8 cellular contexts compared by ENCODE assay signal in the genomic region with DNA sequence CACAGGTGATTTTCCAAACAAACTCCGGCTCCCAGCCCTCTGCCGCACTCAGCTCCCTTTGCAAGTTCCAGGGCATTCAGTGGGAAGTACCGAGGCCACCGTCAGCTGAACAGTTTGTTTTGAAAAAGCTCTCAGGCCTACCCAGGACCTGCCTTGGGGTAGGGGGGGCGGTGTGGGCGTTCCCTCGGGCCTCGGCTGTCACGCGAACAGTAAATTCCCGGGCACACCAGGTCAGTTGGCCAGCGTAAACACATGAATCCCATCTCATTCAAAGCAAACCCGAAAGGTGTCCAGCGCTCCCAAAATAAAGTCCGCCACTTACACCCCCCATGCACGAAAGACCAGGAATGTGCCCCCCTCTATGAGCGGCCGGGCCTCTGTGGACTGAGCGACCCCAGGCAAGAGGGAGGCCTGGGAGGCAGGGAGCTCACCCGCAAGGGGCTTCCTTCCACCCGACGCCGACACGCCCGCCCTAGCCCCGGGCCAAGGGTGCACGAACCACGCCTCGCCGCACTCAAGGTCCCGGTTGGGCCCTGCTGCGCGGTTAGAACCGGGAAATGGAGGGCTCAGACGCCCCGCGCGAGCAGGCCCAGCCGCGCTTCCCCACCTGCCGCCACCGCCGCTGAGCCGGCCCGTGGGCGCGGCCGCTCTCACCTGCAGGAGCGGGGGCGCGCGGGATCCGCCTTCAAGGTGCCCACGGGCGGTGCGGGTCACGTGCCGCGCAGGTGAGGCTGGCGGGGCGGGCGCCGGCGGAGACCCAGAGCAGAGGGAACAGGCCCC. TPM values are rescaled to one million over a fixed set of nuclear protein-coding genes. Genes with fewer than 3 reads are reported as not detected.
DNase-seq lines count a peak whose midpoint lies in the region; ATAC-seq and TF ChIP-seq lines count a peak whose summit lies in the region.

A gene with protein sequence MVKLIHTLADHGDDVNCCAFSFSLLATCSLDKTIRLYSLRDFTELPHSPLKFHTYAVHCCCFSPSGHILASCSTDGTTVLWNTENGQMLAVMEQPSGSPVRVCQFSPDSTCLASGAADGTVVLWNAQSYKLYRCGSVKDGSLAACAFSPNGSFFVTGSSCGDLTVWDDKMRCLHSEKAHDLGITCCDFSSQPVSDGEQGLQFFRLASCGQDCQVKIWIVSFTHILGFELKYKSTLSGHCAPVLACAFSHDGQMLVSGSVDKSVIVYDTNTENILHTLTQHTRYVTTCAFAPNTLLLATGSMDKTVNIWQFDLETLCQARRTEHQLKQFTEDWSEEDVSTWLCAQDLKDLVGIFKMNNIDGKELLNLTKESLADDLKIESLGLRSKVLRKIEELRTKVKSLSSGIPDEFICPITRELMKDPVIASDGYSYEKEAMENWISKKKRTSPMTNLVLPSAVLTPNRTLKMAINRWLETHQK (minus strand): TSS at position 775 of the 780 bp plus-strand sequence. CDS start 3,634 bp downstream, outside the sequence.

- no peak for TF ChIP-seq POLR2A in esophagus muscularis mucosa (IDR thresholded peaks at IDR 0.05; ENCODE audit: low read depth)

- H3K4me3 ChIP-seq in esophagus muscularis mucosa, result peak within 1 kb of the TSS; percentile 87 to 99 (median 96)
- H3K4me3 ChIP-seq in muscle layer of colon (ENCODE audit: low read depth in 1 of 2, low read length in 2 of 2), result peak within 1 kb of the TSS; percentile 82 to 88

- H3K36me3 ChIP-seq in esophagus muscularis mucosa (peaks cover 0 to 12% (median 8%) of the 10 kb centered on the region in 4 donors), muscle layer of colon (ENCODE audit: insufficient read depth, low read length) (no peaks in the 10 kb centered on the region)

- H3K27me3 ChIP-seq in esophagus muscularis mucosa (no peaks in the 10 kb centered on the region), muscle layer of colon (ENCODE audit: control insufficient read depth in 1 of 2, insufficient read depth in 2 of 2, low read length in 2 of 2) (no peaks in the 10 kb centered on the region)

- H3K4me1 ChIP-seq in esophagus muscularis mucosa (peaks cover 9 to 29% (median 24%) of the 10 kb centered on the region in 4 donors), muscle layer of colon (ENCODE audit: insufficient read depth, low read length) (peaks cover 13% of the 10 kb centered on the region)

- H3K27ac ChIP-seq in esophagus muscularis mucosa (replicated peaks in 1 of 4), result peak within 1 kb of the TSS; percentile 86 to 94 (median 90)
- H3K27ac ChIP-seq in muscle layer of colon (ENCODE audit: low read depth, low read length), result peak within 1 kb of the TSS; percentile 80
- peak within 1 kb of the TSS; percentile 85 for H3K27ac ChIP-seq in temporal lobe (ENCODE audit: low read depth, low read length)

- H3K9me3 ChIP-seq in esophagus muscularis mucosa (no peaks in the 10 kb centered on the region), muscle layer of colon (ENCODE audit: low read length) (no peaks in the 10 kb centered on the region)

- peak within 1 kb of the TSS; percentile 74 for H3K9ac ChIP-seq in muscle layer of colon (ENCODE audit: low read length)

- intact Hi-C loops in esophagus muscularis mucosa (cut with DNase I), result no loop called here

- WGBS in esophagus muscularis mucosa, result 2% methylated on average over 33 of the region's 64 CpGs

- no peak for TF ChIP-seq CTCF in esophagus muscularis mucosa (IDR thresholded peaks at IDR 0.05)

- no peak for TF ChIP-seq EP300 in esophagus muscularis mucosa (IDR thresholded peaks at IDR 0.05)

- ATAC-seq in HG02840 (IDR thresholded peaks at IDR 0.05; ENCODE audit: low FRiP score, unreplicated experiment), result peak; percentile 31

- DNase-seq in activated CD8-positive, alpha-beta memory T cell treated with anti-CD3 and anti-CD28 coated beads for 48 hours (ENCODE audit: low read depth in 2 of 3, low spot score in 2 of 3), result peak in 2 of 3 experiments; percentile 24 to 32
- no peak for DNase-seq in activated CD8-positive, alpha-beta memory T cell treated with anti-CD3 and anti-CD28 coated beads for 24 hours
- DNase-seq in NCI-H2107 treated with DMSO at 0.1 percent for 48 hours (lab: John Stamatoyannopoulos, UW; ENCODE audit: unreplicated experiment), result peak; percentile 56
- peak; percentile 38 for DNase-seq in activated CD8-positive, alpha-beta memory T cell treated with anti-CD3 and anti-CD28 coated beads, Interleukin-2, amount 50 U/mL, for 4 hours
- DNase-seq in esophagus muscularis mucosa (ENCODE audit: extremely low spot score), result peak; percentile 93

RNA-seq across cellular contexts. Expression of the gene that starts here (rescaled TPM):
- total RNA-seq in esophagus muscularis mucosa (1 to 10 TPM; 3.5 to 7.9 (median 4.4) TPM), temporal lobe (15.2 TPM)
